11 cellular contexts compared by ENCODE assay signal in genomic region chr18:12904012-12904516, GRCh38. TPM values are rescaled to one million over a fixed set of nuclear protein-coding genes. Genes with fewer than 3 reads are reported as not detected.
DNase-seq lines count a peak whose midpoint lies in the region; ATAC-seq and TF ChIP-seq lines count a peak whose summit lies in the region.
"Had no signal": no experiment of that assay in that cellular context is flagged by ENCODE, and none has a peak within 500 bp of the region (broad histone marks: within the 10 kb centered on the region; RNA-seq: fewer than 3 reads in every experiment).

No MANE protein-coding gene starts in this region.

- no peaks in the 10 kb centered on the region for H3K36me3 Mint-ChIP-seq in CD14-positive monocyte

- H3K9ac ChIP-seq in mesendoderm (ENCODE audit: low read length) (no peak overlapping the region), smooth muscle cell (ENCODE audit: low read depth) (no peak overlapping the region)

- H2BK5ac ChIP-seq in mesendoderm (ENCODE audit: low read length): no peak overlapping the region

- no peak overlapping the region for H3K18ac ChIP-seq in mesendoderm (ENCODE audit: low read length)

- H2BK15ac ChIP-seq in mesendoderm (replicated peaks; ENCODE audit: low read depth): no peak overlapping the region

- no peak overlapping the region for H4K8ac ChIP-seq in mesendoderm (ENCODE audit: low read depth, low read length)

- peaks cover 8% of the 10 kb centered on the region for H3K4me1 Mint-ChIP-seq in CD14-positive monocyte

- no peak overlapping the region for H3K56ac ChIP-seq in mesendoderm (ENCODE audit: low read length)

- no peak overlapping the region for H2AK5ac ChIP-seq in mesendoderm (ENCODE audit: low read length)

- no peaks in the 10 kb centered on the region for H3K9me3 Mint-ChIP-seq in CD14-positive monocyte

- WGBS in mesendoderm (ENCODE audit: extremely low coverage, insufficient coverage, low lambda C conversion rate): no CpG with 5 or more reads among the region's 8 CpGs
- 85% methylated on average over 8 of the region's 8 CpGs for WGBS in smooth muscle cell (ENCODE audit: low lambda C conversion rate)

- no peaks in the 10 kb centered on the region for H3K79me2 ChIP-seq in mesendoderm (ENCODE audit: control insufficient read depth, insufficient read depth, low read length)
- H3K79me2 ChIP-seq in smooth muscle cell (ENCODE audit: low read depth): no peaks in the 10 kb centered on the region

- H3K27ac ChIP-seq in mesendoderm (ENCODE audit: low read depth, low read length) (no peak overlapping the region), smooth muscle cell (ENCODE audit: low read depth) (no peak overlapping the region)
- H3K27ac ChIP-seq: C4-2B, psoas muscle had no signal

- intact Hi-C loops in CD14-positive monocyte (cut with micrococcal nuclease): no loop called here

- no peaks in the 10 kb centered on the region for H3K9me3 ChIP-seq in smooth muscle cell (replicated peaks; ENCODE audit: low read depth)
- H3K9me3 ChIP-seq: psoas muscle had no signal

- H3K27me3 Mint-ChIP-seq in CD14-positive monocyte (ENCODE audit: low read depth in 3 of 3): peaks cover 11 to 15% (median 13%) of the 10 kb centered on the region in 3 donors

- H3K4me3 ChIP-seq in mesendoderm (ENCODE audit: low read length) (no peak overlapping the region), smooth muscle cell (no peak overlapping the region)
- H3K4me3 ChIP-seq: psoas muscle had no signal

- H3K4me3 Mint-ChIP-seq in CD14-positive monocyte: peak overlapping the region; percentile 32 to 55

- no peaks in the 10 kb centered on the region for H4K20me1 ChIP-seq in smooth muscle cell (ENCODE audit: low read depth)

- H3K27me3 ChIP-seq in mesendoderm (ENCODE audit: insufficient read depth, low read length, poor library complexity) (no peaks in the 10 kb centered on the region), smooth muscle cell (ENCODE audit: low read depth) (peaks cover 2% of the 10 kb centered on the region)

- no peaks in the 10 kb centered on the region for H3F3A ChIP-seq in smooth muscle cell (ENCODE audit: low read depth)

- no peak overlapping the region for H3K23ac ChIP-seq in mesendoderm (ENCODE audit: low read length)

- peak overlapping the region in 2 of 7 donors; percentile 31 to 42 for H3K27ac Mint-ChIP-seq in CD14-positive monocyte

- no peaks in the 10 kb centered on the region for H3K79me1 ChIP-seq in mesendoderm (ENCODE audit: low read length)

- DNase-seq in CD14-positive monocyte (ENCODE audit: low spot score): no peak
- DNase-seq in NCI-H226: peak; percentile 22
- DNase-seq in activated effector memory CD4-positive, alpha-beta T cell treated with Interleukin-2 at 50 U/mL for 16 hours: peak; percentile 44
- DNase-seq in mesendoderm: peak; percentile 8
- DNase-seq in nucleus accumbens (lab: John Stamatoyannopoulos, UW): no peak
- no peak for DNase-seq in smooth muscle cell (lab: John Stamatoyannopoulos, UW; ENCODE audit: unreplicated experiment)
- DNase-seq: NCI-H1105 treated with DMSO at 0.1 percent for 48 hours had no signal

- no peaks in the 10 kb centered on the region for H3K36me3 ChIP-seq in mesendoderm (ENCODE audit: control insufficient read depth, insufficient read depth, low read length)
- no peaks in the 10 kb centered on the region for H3K36me3 ChIP-seq in smooth muscle cell (ENCODE audit: low read depth)

- no peak overlapping the region for H4K5ac ChIP-seq in mesendoderm (ENCODE audit: low read length)

- ATAC-seq in GM21423 (IDR thresholded peaks at IDR 0.05; ENCODE audit: unreplicated experiment) (no peak), HG03520 (IDR thresholded peaks at IDR 0.05; ENCODE audit: unreplicated experiment) (no peak)
- ATAC-seq: psoas muscle had no signal

- TF ChIP-seq CTCF in CD14-positive monocyte (IDR thresholded peaks at IDR 0.05) (no peak), smooth muscle cell (IDR thresholded peaks at IDR 0.05; ENCODE audit: borderline replicate concordance, insufficient read depth, poor library complexity, severe bottlenecking) (no peak)

- no peak overlapping the region for H2AFZ ChIP-seq in smooth muscle cell (ENCODE audit: low read depth)

- no peaks in the 10 kb centered on the region for H3K4me1 ChIP-seq in mesendoderm (ENCODE audit: control insufficient read depth, low read depth, low read length)
- H3K4me1 ChIP-seq in smooth muscle cell (ENCODE audit: low read depth): peaks cover 13% of the 10 kb centered on the region
- H3K4me1 ChIP-seq: psoas muscle had no signal

- H2BK120ac ChIP-seq in mesendoderm (ENCODE audit: low read depth, low read length): no peak overlapping the region

- no peak overlapping the region for H3K4me2 ChIP-seq in mesendoderm (ENCODE audit: low read length)
- H3K4me2 ChIP-seq in smooth muscle cell: no peak overlapping the region

- no peak overlapping the region for H3K4ac ChIP-seq in mesendoderm (ENCODE audit: low read depth, low read length)

RNA-seq across cellular contexts. Expression of gene PTPN2, which starts 20.0 kb away (rescaled TPM):
- polyA plus RNA-seq in CD14-positive monocyte (100 to 1,000 TPM in 1 of 2 donors, 10 to 100 TPM in 1; 78.4 to 108 TPM), smooth muscle cell (17.1 and 20.1 TPM in 2 replicates)
- 53.1 TPM for polyA plus RNA-seq in mesendoderm (2013, experiment 1 of 2)
- 50.1 TPM for polyA plus RNA-seq in mesendoderm (2013, experiment 2 of 2)
- total RNA-seq in smooth muscle cell: 23.9 and 48.7 TPM in 2 replicates

RNA-seq across cellular contexts. Expression of gene SEH1L, which starts 43.7 kb away (rescaled TPM):
- polyA plus RNA-seq in CD14-positive monocyte (10 to 100 TPM; 25.9 to 26.9 TPM), smooth muscle cell (18.4 and 19.7 TPM in 2 replicates)
- 47.7 TPM for polyA plus RNA-seq in mesendoderm (2013, experiment 1 of 2)
- polyA plus RNA-seq in mesendoderm (2013, experiment 2 of 2): 45.9 TPM
- 25.3 and 43.5 TPM in 2 replicates for total RNA-seq in smooth muscle cell

Comparison
In these comparisons a context has a peak if more than half of its experiments do, and no peak if none do; other contexts are left out.
1. DNase-seq: peak in NCI-H226 (single experiment), activated effector memory CD4-positive, alpha-beta T cell treated with Interleukin-2 at 50 U/mL for 16 hours (single experiment) and mesendoderm (single experiment); none in CD14-positive monocyte (single experiment), nucleus accumbens (0 of 56) and smooth muscle cell (single experiment).